In the genomic region with DNA sequence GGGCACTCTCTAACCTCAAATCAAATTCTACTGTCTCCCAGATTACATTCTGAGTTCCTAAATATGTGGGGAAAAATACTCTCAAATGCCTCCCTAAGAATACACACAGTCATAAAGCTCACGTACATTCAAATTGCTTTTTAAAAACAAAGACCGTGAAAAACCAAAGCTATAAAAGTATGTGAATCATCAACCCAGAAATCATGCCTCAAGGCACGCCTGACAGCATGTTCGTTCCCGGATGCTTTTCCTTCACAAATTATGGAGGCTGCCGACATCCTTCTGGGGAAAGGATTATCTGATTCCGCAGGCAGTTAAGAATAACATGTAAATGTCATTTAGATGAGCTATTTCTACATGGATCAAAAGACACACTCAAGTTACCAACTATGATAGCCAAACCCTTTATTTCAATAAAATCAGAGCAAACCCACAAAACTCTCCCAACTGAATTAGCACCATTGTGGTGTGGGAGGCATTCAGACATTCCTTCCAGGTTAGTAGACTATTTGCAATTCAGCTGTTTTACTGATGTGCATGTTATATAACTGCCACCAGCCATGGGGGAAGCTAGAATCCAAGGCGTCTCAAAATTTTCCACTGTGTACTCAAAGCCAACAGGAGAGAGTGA, we compare ENCODE assay signal across 10 cellular contexts.
A peak's percentile ranks its signal among the peaks of the same experiment; 100 is the strongest.
DNase-seq lines count a peak whose midpoint lies in the region; ATAC-seq, FAIRE-seq and TF ChIP-seq lines count a peak whose summit lies in the region.
"Had no signal": no experiment of that assay in that cellular context is flagged by ENCODE, and none has a peak within 500 bp of the region (broad histone marks: within the 10 kb centered on the region; RNA-seq: fewer than 3 reads in every experiment).

No MANE protein-coding gene starts in this region.

- H3K9me3 Mint-ChIP-seq in HFFc6: no peaks in the 10 kb centered on the region
- H3K9me3 Mint-ChIP-seq in astrocyte (ENCODE audit: unreplicated experiment): no peaks in the 10 kb centered on the region

- no peak for ATAC-seq in HG03039 (IDR thresholded peaks at IDR 0.05; ENCODE audit: unreplicated experiment)
- no peak for ATAC-seq in T-helper 17 cell
- no peak for ATAC-seq in GM21526 (IDR thresholded peaks at IDR 0.05; ENCODE audit: low FRiP score, unreplicated experiment)

- H3K27ac ChIP-seq in astrocyte (ENCODE audit: low read depth, low read length): peak overlapping the region; percentile 90
- peak overlapping the region; percentile 58 to 65 for H3K27ac ChIP-seq in tibial artery

- peak overlapping the region; percentile 67 for H3K9ac ChIP-seq in astrocyte (ENCODE audit: low read length)

- H3K27me3 Mint-ChIP-seq in HFFc6 (ENCODE audit: insufficient read depth) (peaks cover 2% of the 10 kb centered on the region; the same call in 1 of the 2 replicates), astrocyte (ENCODE audit: low read depth, unreplicated experiment) (no peaks in the 10 kb centered on the region), T-helper 17 cell (no peaks in the 10 kb centered on the region)

- peak overlapping the region; percentile 70 for H3K4me2 ChIP-seq in astrocyte (ENCODE audit: low read length)

- DNase-seq in HFFc6: peak; percentile 97
- DNase-seq in astrocyte (ENCODE audit: low read depth): peak; percentile 98
- peak; percentile 64 for DNase-seq in islet precursor cell
- DNase-seq in tibial artery: no peak
- no peak for DNase-seq in NCI-H69 (lab: John Stamatoyannopoulos, UW)
- no peak for DNase-seq in T-helper 17 cell
- DNase-seq: NCI-H2171 treated with DMSO at 0.1 percent for 48 hours; stimulated activated CD4-positive, alpha-beta T cell treated with anti-CD3 and anti-CD28 coated beads, Interleukin-4, amount 100 ng/mL, for 4 hours had no signal

- peak; percentile 39 for FAIRE-seq in astrocyte (lab: Jason Lieb, UNC)

- no peaks in the 10 kb centered on the region for H4K20me1 ChIP-seq in astrocyte (ENCODE audit: insufficient read depth, low read length)

- peak overlapping the region; percentile 98 for H3K27ac Mint-ChIP-seq in HFFc6
- peak overlapping the region; percentile 89 for H3K27ac Mint-ChIP-seq in astrocyte (ENCODE audit: unreplicated experiment)
- H3K27ac Mint-ChIP-seq in T-helper 17 cell: no peak overlapping the region

- no peaks in the 10 kb centered on the region for H3K36me3 ChIP-seq in astrocyte (ENCODE audit: insufficient read depth, low read length)
- H3K36me3 ChIP-seq in tibial artery: no peaks in the 10 kb centered on the region

- H3K4me1 ChIP-seq in astrocyte (ENCODE audit: insufficient read depth, low read length) (peaks cover 55% of the 10 kb centered on the region), tibial artery (peaks cover 0 to 54% (median 22%) of the 10 kb centered on the region in 4 donors)

- no peaks in the 10 kb centered on the region for H3K79me2 ChIP-seq in astrocyte (ENCODE audit: insufficient read depth, low read length)

- no peaks in the 10 kb centered on the region for H3K36me3 Mint-ChIP-seq in HFFc6 (ENCODE audit: low read depth)
- no peaks in the 10 kb centered on the region for H3K36me3 Mint-ChIP-seq in astrocyte (ENCODE audit: low read depth, unreplicated experiment)
- H3K36me3 Mint-ChIP-seq in T-helper 17 cell (ENCODE audit: low read depth): no peaks in the 10 kb centered on the region

- peak overlapping the region; percentile 73 for H3K4me3 Mint-ChIP-seq in HFFc6
- peak overlapping the region; percentile 27 for H3K4me3 Mint-ChIP-seq in astrocyte (ENCODE audit: unreplicated experiment)
- no peak overlapping the region for H3K4me3 Mint-ChIP-seq in T-helper 17 cell

- H3K4me1 Mint-ChIP-seq in HFFc6 (ENCODE audit: low read depth) (peaks cover 71% of the 10 kb centered on the region), astrocyte (ENCODE audit: low read depth, unreplicated experiment) (peaks cover 55% of the 10 kb centered on the region), T-helper 17 cell (no peaks in the 10 kb centered on the region)

- H2AFZ ChIP-seq in astrocyte (ENCODE audit: low read depth, low read length): no peak overlapping the region

- H3K4me3 ChIP-seq in astrocyte (ENCODE audit: insufficient read depth, low read depth, low read length) (no peak overlapping the region), tibial artery (no peak overlapping the region)

- no peaks in the 10 kb centered on the region for H3K9me3 ChIP-seq in astrocyte (ENCODE audit: insufficient read depth, low read depth, low read length)
- H3K9me3 ChIP-seq in tibial artery: no peaks in the 10 kb centered on the region
- H3K9me3 ChIP-seq in T-helper 17 cell (ENCODE audit: control insufficient read depth, low read length, poor library complexity, severe bottlenecking): no peaks in the 10 kb centered on the region

- TF ChIP-seq CTCF in HFFc6 (IDR thresholded peaks at IDR 0.05) (no peak), astrocyte (IDR thresholded peaks at IDR 0.05; ENCODE audit: insufficient read depth, low read depth, low read length) (no peak), tibial artery (IDR thresholded peaks at IDR 0.05) (no peak)

- H3K27me3 ChIP-seq in astrocyte (ENCODE audit: insufficient read depth, low read length) (no peaks in the 10 kb centered on the region), tibial artery (no peaks in the 10 kb centered on the region)

- intact Hi-C loops in tibial artery (cut with DNase I; ENCODE audit: low total_unique reads): no loop called here

Comparison
In these comparisons a context has a peak if more than half of its experiments do, and no peak if none do; other contexts are left out.
1. DNase-seq: peak in HFFc6 (single experiment), astrocyte (single experiment) and islet precursor cell (single experiment); none in tibial artery (0 of 2), NCI-H69 (single experiment) and T-helper 17 cell (0 of 3).